In the genomic region with DNA sequence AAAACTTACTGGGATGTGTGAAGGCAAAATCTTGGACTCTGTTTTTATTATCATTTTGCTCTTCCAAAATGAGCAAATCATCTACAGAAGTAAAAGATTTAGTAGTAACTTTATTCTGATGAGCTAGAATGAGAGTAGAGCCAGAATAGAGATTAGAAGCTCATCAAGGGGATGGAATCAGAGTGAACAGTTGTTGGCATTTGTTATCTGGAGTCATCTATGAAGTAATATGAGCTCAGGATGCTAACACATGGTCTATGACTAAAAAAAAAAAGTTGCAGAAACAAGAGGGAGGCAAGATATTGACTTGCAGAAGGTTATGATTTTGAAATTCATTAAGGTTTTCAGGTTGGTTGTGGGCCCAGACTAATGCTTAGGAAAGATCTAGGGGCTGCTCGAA, we compare ENCODE assay signal across 20 cellular contexts.
"Had no signal": no experiment of that assay in that cellular context is flagged by ENCODE, and none has a peak within 500 bp of the region (broad histone marks: within the 10 kb centered on the region; RNA-seq: fewer than 3 reads in every experiment).

No MANE protein-coding gene starts in this region.

- H3K4me1 ChIP-seq: colonic mucosa, gastroesophageal sphincter, left lung, lower lobe of right lung had no signal

- DNase-seq: colonic mucosa; cortex of kidney; effector CD8-positive, alpha-beta T cell; effector memory CD8-positive, alpha-beta T cell; endodermal cell; erythroblast; foreskin keratinocyte; heart right ventricle; hippocampal formation; left cardiac atrium; left lung; left ventricle myocardium superior; lower lobe of right lung; mesenchymal stem cell; mucosa of descending colon had no signal

- H3K27ac ChIP-seq: colonic mucosa, epithelial cell of prostate, foreskin keratinocyte, gastroesophageal sphincter, heart right ventricle, left lung, lower lobe of right lung had no signal

- H3K36me3 Mint-ChIP-seq: mesothelial cell of epicardium had no signal

- H3K9me3 ChIP-seq: colonic mucosa, gastroesophageal sphincter, heart right ventricle, left lung, lower lobe of right lung, mucosa of descending colon had no signal

- H3K36me3 ChIP-seq: colonic mucosa, gastroesophageal sphincter, heart right ventricle, left lung, lower lobe of right lung had no signal

- H3K27ac Mint-ChIP-seq: dendritic cell treated with granulocyte-macrophage colony-stimulating factor and Interleukin-4, amounts not matched to agents 40 ng/mL and 50 ng/mL, for 4 days; effector memory CD8-positive, alpha-beta T cell; endodermal cell; mesothelial cell of epicardium had no signal

- H3K27me3 ChIP-seq: colonic mucosa, foreskin keratinocyte, gastroesophageal sphincter, heart right ventricle, left lung had no signal

- H3K9me3 Mint-ChIP-seq: effector memory CD8-positive, alpha-beta T cell; endodermal cell had no signal

- H3K4me3 ChIP-seq: colonic mucosa, gastroesophageal sphincter, heart right ventricle, left lung, lower lobe of right lung, mucosa of descending colon had no signal

- H3K4me3 Mint-ChIP-seq: dendritic cell treated with granulocyte-macrophage colony-stimulating factor and Interleukin-4, amounts not matched to agents 40 ng/mL and 50 ng/mL, for 4 days; effector memory CD8-positive, alpha-beta T cell; endodermal cell; mesothelial cell of epicardium had no signal

- ATAC-seq: effector memory CD8-positive, alpha-beta T cell; esophagus mucosa; foreskin keratinocyte; gastroesophageal sphincter; heart right ventricle; left cardiac atrium; left lung; left ventricle myocardium superior; lower lobe of right lung; mucosa of descending colon had no signal

- H3K4me1 Mint-ChIP-seq: endodermal cell had no signal

- H3K27me3 Mint-ChIP-seq: dendritic cell treated with granulocyte-macrophage colony-stimulating factor and Interleukin-4, amounts not matched to agents 40 ng/mL and 50 ng/mL, for 4 days; effector memory CD8-positive, alpha-beta T cell had no signal
